8 cellular contexts compared by ENCODE assay signal in the genomic region with DNA sequence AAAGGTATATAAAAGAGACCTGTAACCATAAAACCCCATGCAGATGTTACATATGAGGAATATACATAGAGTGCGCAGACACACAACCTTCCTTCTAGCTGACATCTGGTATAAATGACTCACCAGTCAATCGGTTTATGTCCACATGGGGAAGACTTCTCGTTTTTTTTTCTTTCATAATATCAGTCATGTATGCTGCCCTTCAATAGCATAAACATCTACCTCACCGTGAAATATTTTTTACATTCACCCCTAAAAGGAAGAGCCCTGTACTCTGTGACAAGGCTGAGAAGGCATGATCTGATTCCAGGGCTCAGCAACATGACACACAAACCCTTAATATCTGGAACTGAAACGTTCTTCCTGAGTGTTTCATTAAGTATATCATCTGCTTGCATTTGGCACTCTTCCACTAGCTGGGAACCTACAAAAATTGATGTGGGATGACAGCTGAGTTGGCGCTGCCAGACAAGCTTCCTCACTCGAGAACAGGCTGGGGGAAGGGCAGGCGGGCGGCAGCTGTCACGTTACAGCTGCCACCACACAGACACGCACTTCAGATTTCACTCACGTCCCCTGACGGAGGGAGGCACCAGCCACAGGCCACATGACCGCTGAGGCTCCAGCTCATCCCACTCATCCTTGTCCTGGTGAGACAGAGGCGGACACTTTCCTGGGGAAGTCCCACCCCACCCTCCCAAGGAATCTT.
DNase-seq lines count a peak whose midpoint lies in the region; ATAC-seq and TF ChIP-seq lines count a peak whose summit lies in the region.

No MANE protein-coding gene starts in this region.

- peak; percentile 77 for DNase-seq in Daoy (ENCODE audit: low read depth)
- peak; percentile 51 for DNase-seq in HPDE6-E6E7 (ENCODE audit: extremely low spot score)
- peak; percentile 69 for DNase-seq in RWPE2 (ENCODE audit: low spot score)
- DNase-seq in dorsolateral prefrontal cortex, result peak; percentile 46 to 97 (median 94)
- peak; percentile 94 for DNase-seq in midbrain (lab: John Stamatoyannopoulos, UW)
- peak; percentile 80 to 88 for DNase-seq in tibial artery
- DNase-seq in cerebellar nuclear complex (lab: John Stamatoyannopoulos, UW), result no peak

- peak; percentile 72 for ATAC-seq in GM21360 (IDR thresholded peaks at IDR 0.05; ENCODE audit: unreplicated experiment)
- peak; percentile 59 for ATAC-seq in RWPE2 (ENCODE audit: low read depth)

- TF ChIP-seq CTCF in RWPE2 (IDR thresholded peaks at IDR 0.05; ENCODE audit: poor library complexity, severe bottlenecking), result no peak
- TF ChIP-seq CTCF in dorsolateral prefrontal cortex (IDR thresholded peaks at IDR 0.05 in 54 of 56, conservative IDR thresholded peaks at IDR 0.05 in 2 of 56; ENCODE audit: low read depth in 1 of 56, partially characterized antibody in 56 of 56), result peak in 15 of 56 donors; percentile 2 to 47 (median 26)
- no peak for TF ChIP-seq CTCF in tibial artery (IDR thresholded peaks at IDR 0.05)

- H3K4me1 ChIP-seq in RWPE2 (ENCODE audit: insufficient read depth, poor library complexity, severe bottlenecking), result peaks cover 38% of the 10 kb centered on the region
- peaks cover 0 to 56% (median 18%) of the 10 kb centered on the region in 4 donors for H3K4me1 ChIP-seq in tibial artery

- H3K36me3 ChIP-seq in RWPE2 (ENCODE audit: low read depth) (peaks cover 24% of the 10 kb centered on the region), tibial artery (no peaks in the 10 kb centered on the region)

- no peaks in the 10 kb centered on the region for H3K9me3 ChIP-seq in RWPE2 (ENCODE audit: severe bottlenecking)
- H3K9me3 ChIP-seq in tibial artery, result no peaks in the 10 kb centered on the region

- intact Hi-C loops in dorsolateral prefrontal cortex (cut with DNase I), result loop anchor here in 1 of 2 donors (5.0 kb wide), 1 partner anchor 82 kb away; no protein-coding TSS in a partner anchor
- intact Hi-C loops in tibial artery (cut with DNase I; ENCODE audit: low total_unique reads), result loop anchor here (10.0 kb wide), 1 partner anchor 50 kb away; no protein-coding TSS in a partner anchor

- H3K4me3 ChIP-seq in RWPE2 (ENCODE audit: severe bottlenecking) (no peak overlapping the region), dorsolateral prefrontal cortex (peak overlapping the region in 30 of 59 donors; percentile 2 to 46 (median 23)), tibial artery (peak overlapping the region in 1 of 2 donors; percentile 1)

- H3K27ac ChIP-seq in RWPE2 (ENCODE audit: poor library complexity, severe bottlenecking) (peak overlapping the region; percentile 95), dorsolateral prefrontal cortex (peak overlapping the region; percentile 82 to 99 (median 96)), tibial artery (peak overlapping the region; percentile 57)

- H3K27me3 ChIP-seq in RWPE2 (ENCODE audit: insufficient read depth, poor library complexity, severe bottlenecking), result no peaks in the 10 kb centered on the region
- H3K27me3 ChIP-seq in dorsolateral prefrontal cortex, result no peaks in the 10 kb centered on the region
- H3K27me3 ChIP-seq in tibial artery, result no peaks in the 10 kb centered on the region

Comparison
In these comparisons a context has a peak if more than half of its experiments do, and no peak if none do; other contexts are left out.
1. DNase-seq: peak in Daoy (single experiment), HPDE6-E6E7 (single experiment), RWPE2 (single experiment), dorsolateral prefrontal cortex (10 of 10), midbrain (single experiment) and tibial artery (2 of 2); none in cerebellar nuclear complex (0 of 2).
2. Peak in every context shown above with its lines, with median percentiles within 50 percentile points of each other: H3K27ac ChIP-seq.